Comparison of ENCODE assay signal across 29 cellular contexts in the genomic region with DNA sequence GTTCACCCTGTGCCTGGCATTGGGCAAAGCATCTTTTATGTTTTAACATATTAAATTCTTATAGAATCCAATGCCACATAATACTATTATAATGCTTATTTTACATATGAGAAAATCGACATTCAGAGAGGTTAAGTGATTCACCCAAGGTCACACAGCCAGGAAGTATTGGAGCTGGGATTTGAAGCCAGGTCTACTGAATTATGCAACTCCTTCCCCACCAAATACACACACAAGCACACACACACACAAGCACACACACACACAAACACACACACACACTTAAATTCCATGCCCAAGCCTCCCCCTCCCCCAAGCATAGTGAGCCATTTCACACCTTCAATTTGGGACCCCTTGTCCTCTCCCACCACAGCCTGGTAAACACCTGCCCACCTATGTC. TPM values are rescaled to one million over a fixed set of nuclear protein-coding genes. Genes with fewer than 3 reads are reported as not detected.
"Had no signal": no experiment of that assay in that cellular context is flagged by ENCODE, and none has a peak within 500 bp of the region (broad histone marks: within the 10 kb centered on the region; RNA-seq: fewer than 3 reads in every experiment).

No MANE protein-coding gene starts in this region.

- H3K36me3 ChIP-seq: breast epithelium, Peyer's patch, SJCRH30 had no signal

- H3K9me3 ChIP-seq: breast epithelium, Peyer's patch, SJCRH30, SK-N-SH had no signal

- H3K27ac Mint-ChIP-seq: activated CD8-positive, alpha-beta T cell treated with anti-CD3 and anti-CD28 coated beads, Interleukin-2, amount 10 ng/mL, durations not matched to agents 7 days and 5 days; activated naive CD4-positive, alpha-beta T cell treated with anti-CD3 and anti-CD28 coated beads, Interleukin-2, amount 50 U/mL, for 24 hours had no signal

- H3K4me3 ChIP-seq: breast epithelium, Peyer's patch, SJCRH30 had no signal

- H3K9ac ChIP-seq: SK-N-SH had no signal

- H3K36me3 Mint-ChIP-seq: activated naive CD4-positive, alpha-beta T cell treated with anti-CD3 and anti-CD28 coated beads, Interleukin-2, amount 50 U/mL, for 24 hours had no signal

- H3K27ac ChIP-seq: breast epithelium, Peyer's patch, RWPE1, SJCRH30 had no signal

- H3K4me3 Mint-ChIP-seq: activated CD8-positive, alpha-beta T cell treated with anti-CD3 and anti-CD28 coated beads, Interleukin-2, amount 10 ng/mL, durations not matched to agents 7 days and 5 days; activated naive CD4-positive, alpha-beta T cell treated with anti-CD3 and anti-CD28 coated beads, Interleukin-2, amount 50 U/mL, for 24 hours had no signal

- ATAC-seq: activated CD8-positive, alpha-beta T cell treated with anti-CD3 and anti-CD28 coated beads, Interleukin-2, amount 10 ng/mL, durations not matched to agents 7 days and 5 days had no signal

- H3K4me2 ChIP-seq: SK-N-SH had no signal

- DNase-seq: activated CD4-positive, alpha-beta T cell treated with anti-CD3 and anti-CD28 coated beads for 48 hours; activated CD4-positive, alpha-beta T cell treated with anti-CD3 and anti-CD28 coated beads, Interleukin-2, amount 50 U/mL, for 4 hours; activated CD4-positive, CD25-positive, alpha-beta regulatory T cell treated with anti-CD3 and anti-CD28 coated beads, Interleukin-2, amount 50 U/mL, for 72 hours; activated CD8-positive, alpha-beta memory T cell treated with anti-CD3 and anti-CD28 coated beads, Interleukin-2, amount 50 U/mL, for 48 hours; activated CD8-positive, alpha-beta T cell treated with anti-CD3 and anti-CD28 coated beads, Interleukin-2, amount 10 ng/mL, durations not matched to agents 7 days and 5 days; activated effector memory CD4-positive, alpha-beta T cell treated with Interleukin-2 at 50 U/mL for 16 hours; activated naive CD4-positive, alpha-beta T cell; activated T-cell treated with anti-CD3 and anti-CD28 coated beads, Interleukin-2, amount 50 U/mL, for 1 hour; aorta; caudate nucleus; Karpas-422; NCI-H1048; NCI-H1417; NCI-H1694; NCI-H2029; NCI-H2107; NCI-H2171 treated with DMSO at 0.1 percent for 48 hours; NCI-H226; NCI-H526 treated with DMSO at 0.1 percent for 48 hours; NCI-H82; NK-92 treated with Interleukin-12 subunit alpha and Interleukin-12 subunit beta, amount 100 ng/mL, for 24 hours; OCI-M1; Peyer's patch; Right ventricle myocardium superior; SJCRH30; SK-N-SH had no signal

- H3K4me1 ChIP-seq: breast epithelium, Peyer's patch, SJCRH30 had no signal

- H3K27me3 ChIP-seq: breast epithelium, Peyer's patch, SJCRH30 had no signal

- H3K9me3 Mint-ChIP-seq: activated naive CD4-positive, alpha-beta T cell treated with anti-CD3 and anti-CD28 coated beads, Interleukin-2, amount 50 U/mL, for 24 hours had no signal

RNA-seq across cellular contexts. Expression of gene UBE2QL1, which starts 37.4 kb away (rescaled TPM):
- total RNA-seq: activated CD8-positive, alpha-beta T cell treated with anti-CD3 and anti-CD28 coated beads, Interleukin-2, amount 10 ng/mL, durations not matched to agents 7 days and 5 days had no signal
